In genomic region chr17:4599505-4600281, GRCh38 we compare ENCODE assay signal across 10 cellular contexts. TPM values are rescaled to one million over a fixed set of nuclear protein-coding genes. Genes with fewer than 3 reads are reported as not detected.
DNase-seq lines count a peak whose midpoint lies in the region; ATAC-seq and TF ChIP-seq lines count a peak whose summit lies in the region.
"Had no signal": no experiment of that assay in that cellular context is flagged by ENCODE, and none has a peak within 500 bp of the region (broad histone marks: within the 10 kb centered on the region; RNA-seq: fewer than 3 reads in every experiment).

No MANE protein-coding gene starts in this region.

- no peaks in the 10 kb centered on the region for H3K27me3 Mint-ChIP-seq in activated CD4-positive, alpha-beta T cell treated with anti-CD3 and anti-CD28 coated beads, Interleukin-2, amount 10 ng/mL, durations not matched to agents 7 days and 5 days

- no peak for TF ChIP-seq CTCF in astrocyte of the spinal cord (IDR thresholded peaks at IDR 0.05; ENCODE audit: low read depth, low read length)

- DNase-seq in NCI-H2107 treated with DMSO at 0.1 percent for 48 hours (lab: John Stamatoyannopoulos, UW; ENCODE audit: unreplicated experiment): peak; percentile 30
- peak; percentile 53 for DNase-seq in astrocyte of the spinal cord (ENCODE audit: low read depth, low spot score)
- DNase-seq in skeletal muscle cell (ENCODE audit: low read depth): peak; percentile 56
- DNase-seq in HCEC 1CT: no peak
- no peak for DNase-seq in activated CD4-positive, alpha-beta T cell treated with anti-CD3 and anti-CD28 coated beads, Interleukin-2, amount 10 ng/mL, durations not matched to agents 7 days and 5 days
- DNase-seq: GDM1 had no signal

- H3K9me3 Mint-ChIP-seq in activated CD4-positive, alpha-beta T cell treated with anti-CD3 and anti-CD28 coated beads, Interleukin-2, amount 10 ng/mL, durations not matched to agents 7 days and 5 days: no peaks in the 10 kb centered on the region

- H3K9me3 ChIP-seq in iPS-18a (ENCODE audit: control insufficient read depth, low read depth, low read length): no peaks in the 10 kb centered on the region

- H3K36me3 ChIP-seq in iPS-18a (ENCODE audit: control insufficient read depth, low read depth, low read length): no peaks in the 10 kb centered on the region

- no peak overlapping the region for H3K27ac Mint-ChIP-seq in activated CD4-positive, alpha-beta T cell treated with anti-CD3 and anti-CD28 coated beads, Interleukin-2, amount 10 ng/mL, durations not matched to agents 7 days and 5 days

- no peak overlapping the region for H3K9ac ChIP-seq in iPS-18a (ENCODE audit: low read length)
- H3K9ac ChIP-seq: parathyroid adenoma had no signal

- CTCF ChIA-PET in activated CD4-positive, alpha-beta T cell treated with anti-CD3 and anti-CD28 coated beads, Interleukin-2, amount 10 ng/mL, durations not matched to agents 7 days and 5 days (lab: Charles Lee): interaction anchor here (0.7 to 1.5 kb wide), 4 partner anchors 9 to 49 kb away, joined by 3 to 5 read pairs (median 3); no protein-coding TSS in a partner anchor

- ATAC-seq in HG03139 (IDR thresholded peaks at IDR 0.05; ENCODE audit: unreplicated experiment) (no peak), HG03442 (IDR thresholded peaks at IDR 0.05; ENCODE audit: unreplicated experiment) (no peak)

- no peak overlapping the region for H3K4me3 Mint-ChIP-seq in activated CD4-positive, alpha-beta T cell treated with anti-CD3 and anti-CD28 coated beads, Interleukin-2, amount 10 ng/mL, durations not matched to agents 7 days and 5 days

- H3K36me3 Mint-ChIP-seq in activated CD4-positive, alpha-beta T cell treated with anti-CD3 and anti-CD28 coated beads, Interleukin-2, amount 10 ng/mL, durations not matched to agents 7 days and 5 days (ENCODE audit: low read depth): no peaks in the 10 kb centered on the region

- in situ Hi-C loops in astrocyte of the spinal cord (cut with HindIII; ENCODE audit: low sequenced_read_pairs): no loop called here

- POLR2A ChIA-PET in activated CD4-positive, alpha-beta T cell treated with anti-CD3 and anti-CD28 coated beads, Interleukin-2, amount 10 ng/mL, durations not matched to agents 7 days and 5 days (lab: Charles Lee): no interaction called here

- H3K4me1 ChIP-seq in iPS-18a (ENCODE audit: control insufficient read depth, low read depth, low read length): peaks cover 11% of the 10 kb centered on the region

- H3K4me3 ChIP-seq in astrocyte of the spinal cord (ENCODE audit: low read depth, low read length) (no peak overlapping the region), iPS-18a (ENCODE audit: low read length) (peak overlapping the region; percentile 37), skeletal muscle cell (ENCODE audit: low read depth, low read length) (no peak overlapping the region)

- no peaks in the 10 kb centered on the region for H3K27me3 ChIP-seq in iPS-18a (ENCODE audit: control insufficient read depth, insufficient read depth, low read length)

- H3K27ac ChIP-seq in iPS-18a (ENCODE audit: low read length): no peak overlapping the region
- H3K27ac ChIP-seq: parathyroid adenoma had no signal

- H3K4me1 Mint-ChIP-seq in activated CD4-positive, alpha-beta T cell treated with anti-CD3 and anti-CD28 coated beads, Interleukin-2, amount 10 ng/mL, durations not matched to agents 7 days and 5 days: peaks cover 3% of the 10 kb centered on the region

RNA-seq across cellular contexts. Expression of gene SMTNL2, which starts 15.4 kb away (rescaled TPM):
- not detected for total RNA-seq in activated CD4-positive, alpha-beta T cell treated with anti-CD3 and anti-CD28 coated beads, Interleukin-2, amount 10 ng/mL, durations not matched to agents 7 days and 5 days

RNA-seq across cellular contexts. Expression of gene GGT6, which starts 39.3 kb away (rescaled TPM):
- not detected for total RNA-seq in activated CD4-positive, alpha-beta T cell treated with anti-CD3 and anti-CD28 coated beads, Interleukin-2, amount 10 ng/mL, durations not matched to agents 7 days and 5 days

RNA-seq across cellular contexts. Expression of gene ALOX15, which starts 41.8 kb away (rescaled TPM):
- under 1 TPM in 1 of 2 experiments, not detected in 1; 0.17 TPM for total RNA-seq in activated CD4-positive, alpha-beta T cell treated with anti-CD3 and anti-CD28 coated beads, Interleukin-2, amount 10 ng/mL, durations not matched to agents 7 days and 5 days

RNA-seq across cellular contexts. Expression of gene MYBBP1A, which starts 44.5 kb away (rescaled TPM):
- total RNA-seq in activated CD4-positive, alpha-beta T cell treated with anti-CD3 and anti-CD28 coated beads, Interleukin-2, amount 10 ng/mL, durations not matched to agents 7 days and 5 days: 10 to 100 TPM; 58.0 to 59.0 TPM

Comparison
In these comparisons a context has a peak if more than half of its experiments do, and no peak if none do; other contexts are left out.
1. DNase-seq: peak in NCI-H2107 treated with DMSO at 0.1 percent for 48 hours (single experiment), astrocyte of the spinal cord (single experiment) and skeletal muscle cell (single experiment); none in HCEC 1CT (single experiment) and activated CD4-positive, alpha-beta T cell treated with anti-CD3 and anti-CD28 coated beads, Interleukin-2, amount 10 ng/mL, durations not matched to agents 7 days and 5 days (single experiment).